Comparison of ENCODE assay signal across 8 cellular contexts in the genomic region with DNA sequence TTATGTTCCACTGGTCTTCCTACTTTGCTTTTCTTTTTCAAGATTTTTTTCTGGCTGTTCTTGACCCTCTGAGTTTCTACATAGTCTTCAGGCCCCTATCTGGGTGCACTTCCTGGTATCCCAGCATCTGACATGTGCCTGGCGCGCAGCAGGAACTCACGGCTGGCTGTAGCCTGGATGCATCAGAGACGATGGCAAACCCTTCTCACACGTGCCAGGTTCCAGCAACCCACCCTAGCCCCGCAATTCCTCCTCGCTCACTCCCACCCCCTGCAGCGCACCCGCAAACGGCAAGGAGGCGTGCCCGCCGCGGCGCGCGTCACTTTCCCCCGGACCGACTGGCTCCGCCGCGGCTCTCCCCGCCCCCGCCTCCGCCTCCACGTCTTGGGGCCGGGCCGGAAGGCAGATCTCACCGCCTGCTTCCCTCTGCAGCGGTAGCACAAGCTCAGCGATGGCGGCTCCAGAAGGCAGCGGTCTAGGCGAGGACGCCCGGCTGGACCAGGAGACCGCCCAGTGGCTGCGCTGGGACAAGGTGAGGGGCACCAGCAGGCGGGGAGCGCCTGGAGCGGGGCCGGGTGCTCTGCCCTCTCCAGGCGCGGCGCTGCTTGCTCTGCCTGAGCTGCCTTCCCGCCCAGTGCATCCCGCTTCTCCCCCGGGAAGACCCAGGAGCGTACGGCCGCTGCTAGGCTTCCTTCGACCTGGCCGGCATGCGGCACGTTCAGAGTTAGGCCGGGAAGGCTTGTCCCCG. TPM values are rescaled to one million over a fixed set of nuclear protein-coding genes. Genes with fewer than 3 reads are reported as not detected.
DNase-seq lines count a peak whose midpoint lies in the region; ATAC-seq and TF ChIP-seq lines count a peak whose summit lies in the region.

A gene (plus strand): TSS at position 405 of the 748 bp plus-strand sequence. CDS start 47 bp downstream, at position 452.

- H3K27me3 Mint-ChIP-seq in activated naive CD8-positive, alpha-beta T cell treated with anti-CD3 and anti-CD28 coated beads, Interleukin-2, amount 50 U/mL, for 24 hours: no peaks in the 10 kb centered on the region

- H3K4me3 ChIP-seq in GM12865 (ENCODE audit: low read depth, low read length) (peak within 1 kb of the TSS; percentile 89), heart left ventricle (peak within 1 kb of the TSS; percentile 54 to 97 (median 88)), upper lobe of right lung (peak within 1 kb of the TSS; percentile 91)

- TF ChIP-seq POLR2A in heart left ventricle (IDR thresholded peaks at IDR 0.05): peak in 1 of 2 donors; percentile 89

- no peaks in the 10 kb centered on the region for H3K9me3 Mint-ChIP-seq in activated naive CD8-positive, alpha-beta T cell treated with anti-CD3 and anti-CD28 coated beads, Interleukin-2, amount 50 U/mL, for 24 hours

- 0% methylated on average over 19 to 57 of the region's 57 CpGs for WGBS in heart left ventricle, 4 donors

- H3K27me3 ChIP-seq in heart left ventricle (no peaks in the 10 kb centered on the region), upper lobe of right lung (no peaks in the 10 kb centered on the region)

- peaks cover 30% of the 10 kb centered on the region for H3K4me1 Mint-ChIP-seq in activated naive CD8-positive, alpha-beta T cell treated with anti-CD3 and anti-CD28 coated beads, Interleukin-2, amount 50 U/mL, for 24 hours

- intact Hi-C loops in heart left ventricle (cut with DNase I) (loop anchor here (1.0 to 10.0 kb wide), 9 partner anchors 41 to 152 kb away; a partner anchor contains a TSS), posterior vena cava (cut with DNase I) (loop anchor here in 1 of 2 donors (10.0 kb wide), 1 partner anchor 68 kb away; a partner anchor contains a TSS), upper lobe of right lung (cut with DNase I) (no loop called here)

- peaks cover 3 to 43% (median 20%) of the 10 kb centered on the region in 12 donors for H3K4me1 ChIP-seq in heart left ventricle
- peaks cover 8% of the 10 kb centered on the region for H3K4me1 ChIP-seq in upper lobe of right lung

- peak within 1 kb of the TSS; percentile 92 for H3K27ac Mint-ChIP-seq in activated naive CD8-positive, alpha-beta T cell treated with anti-CD3 and anti-CD28 coated beads, Interleukin-2, amount 50 U/mL, for 24 hours

- H3K9me3 ChIP-seq in heart left ventricle (no peaks in the 10 kb centered on the region), upper lobe of right lung (no peaks in the 10 kb centered on the region)

- DNase-seq in GM12865 (ENCODE audit: low read depth): peak; percentile 93
- peak; percentile 65 for DNase-seq in NCI-H1092 (lab: John Stamatoyannopoulos, UW)
- DNase-seq in SW480 (ENCODE audit: low spot score): peak; percentile 60
- DNase-seq in activated naive CD8-positive, alpha-beta T cell treated with anti-CD3 and anti-CD28 coated beads, Interleukin-2, amount 50 U/mL, for 24 hours: peak; percentile 91
- DNase-seq in heart left ventricle: peak; percentile 92 to 95 (median 93)
- DNase-seq in posterior vena cava (ENCODE audit: low spot score): peak; percentile 97
- DNase-seq in upper lobe of right lung: peak; percentile 96

- TF ChIP-seq CTCF in GM12865 (IDR thresholded peaks at IDR 0.05; ENCODE audit: insufficient read depth, low read depth, low read length, missing control alignments) (no peak), heart left ventricle (IDR thresholded peaks at IDR 0.05) (peak in 4 of 12 donors; percentile 6 to 31 (median 24)), upper lobe of right lung (IDR thresholded peaks at IDR 0.05) (peak; percentile 7)

- H3K27ac ChIP-seq in heart left ventricle: peak within 1 kb of the TSS; percentile 55 to 95 (median 90)
- H3K27ac ChIP-seq in upper lobe of right lung: peak within 1 kb of the TSS; percentile 83

- ATAC-seq in HG02588 (IDR thresholded peaks at IDR 0.05; ENCODE audit: unreplicated experiment) (peak; percentile 96), heart left ventricle (peak; percentile 86 to 97 (median 96)), upper lobe of right lung (peak; percentile 98)
- ATAC-seq in activated naive CD8-positive, alpha-beta T cell treated with anti-CD3 and anti-CD28 coated beads, Interleukin-2, amount 50 U/mL, for 24 hours: peak; percentile 95

- H3K4me3 Mint-ChIP-seq in activated naive CD8-positive, alpha-beta T cell treated with anti-CD3 and anti-CD28 coated beads, Interleukin-2, amount 50 U/mL, for 24 hours: peak within 1 kb of the TSS; percentile 93

- H3K36me3 ChIP-seq in heart left ventricle: peaks cover 0 to 17% (median 15%) of the 10 kb centered on the region in 9 donors
- peaks cover 16% of the 10 kb centered on the region for H3K36me3 ChIP-seq in upper lobe of right lung

- H3K36me3 Mint-ChIP-seq in activated naive CD8-positive, alpha-beta T cell treated with anti-CD3 and anti-CD28 coated beads, Interleukin-2, amount 50 U/mL, for 24 hours (ENCODE audit: low read depth): peaks cover 24% of the 10 kb centered on the region

RNA-seq across cellular contexts. Expression of the gene that starts here (rescaled TPM):
- total RNA-seq in heart left ventricle: 10 to 100 TPM in 4 of 9 donors, 1 to 10 TPM in 5; 6.8 to 18.4 (median 8.7) TPM
- 1 to 10 TPM; 3.3 to 7.5 TPM for polyA plus RNA-seq in heart left ventricle
- total RNA-seq in posterior vena cava: 10 to 100 TPM; 20.3 to 24.2 TPM
- 25.0 TPM for total RNA-seq in upper lobe of right lung

Comparison
In these comparisons a context has a peak if more than half of its experiments do, and no peak if none do; other contexts are left out.
1. Peak in every context shown above with its lines: DNase-seq, ATAC-seq, H3K4me3 ChIP-seq and H3K27ac ChIP-seq.